ENCODE assay signal across 33 cellular contexts in genomic region chr22:23531283-23531921, GRCh38. TPM values are rescaled to one million over a fixed set of nuclear protein-coding genes. Genes with fewer than 3 reads are reported as not detected.
DNase-seq lines count a peak whose midpoint lies in the region; ATAC-seq, FAIRE-seq and TF ChIP-seq lines count a peak whose summit lies in the region.
"Had no signal": no experiment of that assay in that cellular context is flagged by ENCODE, and none has a peak within 500 bp of the region (broad histone marks: within the 10 kb centered on the region; RNA-seq: fewer than 3 reads in every experiment).

No MANE protein-coding gene starts in this region.

- H3K4me3 ChIP-seq in lower lobe of right lung (no peak overlapping the region), ovary (no peak overlapping the region)
- H3K4me3 ChIP-seq: colonic mucosa, GM12878, K562, Peyer's patch, SJCRH30, vagina had no signal

- no peak overlapping the region for H3K27ac Mint-ChIP-seq in activated CD8-positive, alpha-beta memory T cell treated with anti-CD3 and anti-CD28 coated beads, Interleukin-2, amount 10 ng/mL, durations not matched to agents 7 days and 5 days
- H3K27ac Mint-ChIP-seq: stimulated activated memory B cell treated with anti-CD40 and anti-IgM and Interleukin-4, amounts not matched to agents 10 μg/mL and 1 μg/mL and 100 μg/mL, for 72 hours had no signal

- peak; percentile 93 for FAIRE-seq in urothelium cell line (lab: Jason Lieb, UNC)
- FAIRE-seq: bronchial epithelial cell, GM12878, K562 had no signal

- TF ChIP-seq EP300 in ovary (IDR thresholded peaks at IDR 0.05): no peak

- CTCF ChIA-PET in activated CD8-positive, alpha-beta memory T cell treated with anti-CD3 and anti-CD28 coated beads, Interleukin-2, amount 10 ng/mL, durations not matched to agents 7 days and 5 days (lab: Charles Lee): no interaction called here

- no peaks in the 10 kb centered on the region for H3K9me3 Mint-ChIP-seq in activated CD8-positive, alpha-beta memory T cell treated with anti-CD3 and anti-CD28 coated beads, Interleukin-2, amount 10 ng/mL, durations not matched to agents 7 days and 5 days (ENCODE audit: low read depth)
- H3K9me3 Mint-ChIP-seq: stimulated activated memory B cell treated with anti-CD40 and anti-IgM and Interleukin-4, amounts not matched to agents 10 μg/mL and 1 μg/mL and 100 μg/mL, for 72 hours had no signal

- no peak for TF ChIP-seq POLR2A in ovary (IDR thresholded peaks at IDR 0.05)

- H3K36me3 Mint-ChIP-seq in activated CD8-positive, alpha-beta memory T cell treated with anti-CD3 and anti-CD28 coated beads, Interleukin-2, amount 10 ng/mL, durations not matched to agents 7 days and 5 days: no peaks in the 10 kb centered on the region
- H3K36me3 Mint-ChIP-seq: stimulated activated memory B cell treated with anti-CD40 and anti-IgM and Interleukin-4, amounts not matched to agents 10 μg/mL and 1 μg/mL and 100 μg/mL, for 72 hours had no signal

- H3K36me3 ChIP-seq in lower lobe of right lung: no peaks in the 10 kb centered on the region
- no peaks in the 10 kb centered on the region for H3K36me3 ChIP-seq in ovary
- H3K36me3 ChIP-seq: colonic mucosa, Peyer's patch, SJCRH30, vagina had no signal

- H3K27me3 ChIP-seq in lower lobe of right lung (ENCODE audit: low read depth) (peaks cover 4% of the 10 kb centered on the region), ovary (no peaks in the 10 kb centered on the region)
- H3K27me3 ChIP-seq: colonic mucosa, Peyer's patch, vagina had no signal

- ATAC-seq in activated CD8-positive, alpha-beta memory T cell treated with anti-CD3 and anti-CD28 coated beads, Interleukin-2, amount 10 ng/mL, durations not matched to agents 7 days and 5 days: no peak
- ATAC-seq in lower lobe of right lung: no peak
- ATAC-seq in GM19397 (IDR thresholded peaks at IDR 0.05; ENCODE audit: unreplicated experiment): no peak
- ATAC-seq: GM12878; K562; right cardiac atrium; stimulated activated memory B cell treated with anti-CD40 and anti-IgM and Interleukin-4, amounts not matched to agents 10 μg/mL and 1 μg/mL and 100 μg/mL, for 72 hours had no signal

- peak; percentile 12 for DNase-seq in activated CD8-positive, alpha-beta memory T cell treated with anti-CD3 and anti-CD28 coated beads, Interleukin-2, amount 50 U/mL, for 4 hours
- DNase-seq in activated CD8-positive, alpha-beta memory T cell treated with anti-CD3 and anti-CD28 coated beads, Interleukin-2, amount 10 ng/mL, durations not matched to agents 7 days and 5 days: no peak
- DNase-seq in lower lobe of right lung (peak; percentile 24), ovary (peak in 3 of 5 donors; percentile 21 to 43 (median 33)), urothelium cell line (ENCODE audit: low spot score) (no peak), iPS-NIHi7 (ENCODE audit: extremely low spot score) (no peak), NCI-H2227 treated with DMSO at 0.1 percent for 48 hours (lab: John Stamatoyannopoulos, UW) (no peak)
- DNase-seq: 8988T; activated CD4-positive, CD25-positive, alpha-beta regulatory T cell; activated naive CD4-positive, alpha-beta T cell treated with anti-CD3 and anti-CD28 coated beads, Interleukin-2, amount 50 U/mL, for 16 hours; amniotic stem cell; colonic mucosa; effector CD8-positive, alpha-beta T cell; EL; erythroblast; NCI-H2081; NCI-H345; SJCRH30; stimulated activated CD4-positive, alpha-beta T cell treated with anti-CD3 and anti-CD28 coated beads, Interleukin-12 subunit alpha, Interleukin-12 subunit beta, amount 100 ng/mL, for 4 hours; stimulated activated CD4-positive, alpha-beta T cell treated with anti-CD3 and anti-CD28 coated beads, Interleukin-4, amount 100 ng/mL, for 4 hours; substantia nigra had no signal

- peaks cover 8% of the 10 kb centered on the region for H3K27me3 Mint-ChIP-seq in activated CD8-positive, alpha-beta memory T cell treated with anti-CD3 and anti-CD28 coated beads, Interleukin-2, amount 10 ng/mL, durations not matched to agents 7 days and 5 days

- no peak overlapping the region for H3K27ac ChIP-seq in lower lobe of right lung
- peak overlapping the region in 1 of 2 donors; percentile 88 for H3K27ac ChIP-seq in ovary
- H3K27ac ChIP-seq: colonic mucosa, Peyer's patch, SJCRH30, vagina had no signal

- no peak overlapping the region for H3K4me3 Mint-ChIP-seq in activated CD8-positive, alpha-beta memory T cell treated with anti-CD3 and anti-CD28 coated beads, Interleukin-2, amount 10 ng/mL, durations not matched to agents 7 days and 5 days
- H3K4me3 Mint-ChIP-seq: stimulated activated memory B cell treated with anti-CD40 and anti-IgM and Interleukin-4, amounts not matched to agents 10 μg/mL and 1 μg/mL and 100 μg/mL, for 72 hours had no signal

- 89 to 91% (median 89%) methylated on average over 23 of the region's 23 CpGs for WGBS in ovary, 3 donors

- H3K4me1 ChIP-seq in lower lobe of right lung: peaks cover 21% of the 10 kb centered on the region
- H3K4me1 ChIP-seq in ovary (ENCODE audit: insufficient read depth): peaks cover 42% of the 10 kb centered on the region
- H3K4me1 ChIP-seq: colonic mucosa, vagina had no signal

- no peaks in the 10 kb centered on the region for H3K4me1 Mint-ChIP-seq in activated CD8-positive, alpha-beta memory T cell treated with anti-CD3 and anti-CD28 coated beads, Interleukin-2, amount 10 ng/mL, durations not matched to agents 7 days and 5 days

- H3K9me3 ChIP-seq in lower lobe of right lung (no peaks in the 10 kb centered on the region), ovary (no peaks in the 10 kb centered on the region)
- H3K9me3 ChIP-seq: colonic mucosa, Peyer's patch, SJCRH30, vagina had no signal

- no peak for TF ChIP-seq CTCF in lower lobe of right lung (IDR thresholded peaks at IDR 0.05)
- no peak for TF ChIP-seq CTCF in ovary (IDR thresholded peaks at IDR 0.05)

- intact Hi-C loops in lower lobe of right lung (cut with DNase I): no loop called here
- intact Hi-C loops in ovary (cut with DNase I): loop anchor here in 2 of 4 donors (5.0 to 10.0 kb wide), 5 partner anchors 97 to 313 kb away; no protein-coding TSS in a partner anchor

RNA-seq across cellular contexts. Expression of gene IGLL1, which starts 48.7 kb away (rescaled TPM):
- total RNA-seq in activated CD8-positive, alpha-beta memory T cell treated with anti-CD3 and anti-CD28 coated beads, Interleukin-2, amount 10 ng/mL, durations not matched to agents 7 days and 5 days: 1 to 10 TPM in 1 of 2 experiments, under 1 TPM in 1; 0.42 to 2.0 TPM
- total RNA-seq in lower lobe of right lung (not detected), ovary (under 1 TPM in 1 of 7 donors, not detected in 6; 0.34 TPM)
- polyA plus RNA-seq in ovary: not detected
- total RNA-seq: bronchial epithelial cell, colonic mucosa, GM12878, H4, MCF 10A, myocyte, osteocyte, Peyer's patch, right cardiac atrium, vagina had no signal
- polyA plus RNA-seq: GM12878, right cardiac atrium had no signal

Comparison
In these comparisons a context has a peak if more than half of its experiments do, and no peak if none do; other contexts are left out.
1. DNase-seq: peak in activated CD8-positive, alpha-beta memory T cell treated with anti-CD3 and anti-CD28 coated beads, Interleukin-2, amount 50 U/mL, for 4 hours (single experiment), lower lobe of right lung (single experiment) and ovary (3 of 5); none in activated CD8-positive, alpha-beta memory T cell treated with anti-CD3 and anti-CD28 coated beads, Interleukin-2, amount 10 ng/mL, durations not matched to agents 7 days and 5 days (single experiment), urothelium cell line (single experiment), iPS-NIHi7 (single experiment) and NCI-H2227 treated with DMSO at 0.1 percent for 48 hours (single experiment).